ENCODE assay signal across 9 cellular contexts in genomic region chr11:106087815-106088435, GRCh38. TPM values are rescaled to one million over a fixed set of nuclear protein-coding genes. Genes with fewer than 3 reads are reported as not detected.
DNase-seq lines count a peak whose midpoint lies in the region; ATAC-seq, FAIRE-seq and TF ChIP-seq lines count a peak whose summit lies in the region.
"Had no signal": no experiment of that assay in that cellular context is flagged by ENCODE, and none has a peak within 500 bp of the region (broad histone marks: within the 10 kb centered on the region; RNA-seq: fewer than 3 reads in every experiment).

No MANE protein-coding gene starts in this region.

- DNase-seq in CD1c-positive myeloid dendritic cell (ENCODE audit: extremely low spot score) (peak; percentile 60), GM19239 (ENCODE audit: insufficient read length, low spot score) (no peak), NCI-H1694 treated with DMSO at 0.1 percent for 48 hours (lab: John Stamatoyannopoulos, UW) (peak; percentile 22), mucosa of gallbladder (ENCODE audit: low spot score) (peak; percentile 42), type B pancreatic cell (ENCODE audit: extremely low spot score, unreplicated experiment) (no peak)
- DNase-seq in activated CD4-positive, alpha-beta T cell treated with anti-CD3 and anti-CD28 coated beads for 4 hours = peak; percentile 18 to 33

- peaks cover 27% of the 10 kb centered on the region for H3K4me1 Mint-ChIP-seq in type B pancreatic cell (ENCODE audit: unreplicated experiment)
- peaks cover 40% of the 10 kb centered on the region for H3K4me1 Mint-ChIP-seq in activated T-helper 17 cell treated with anti-CD3 and anti-CD28 coated beads, Interleukin-2, amount 50 U/mL, for 72 hours

- H3K4me3 Mint-ChIP-seq in type B pancreatic cell = peak overlapping the region; percentile 48
- H3K4me3 Mint-ChIP-seq in activated T-helper 17 cell treated with anti-CD3 and anti-CD28 coated beads, Interleukin-2, amount 50 U/mL, for 72 hours = no peak overlapping the region

- ATAC-seq in activated T-helper 17 cell treated with anti-CD3 and anti-CD28 coated beads, Interleukin-2, amount 50 U/mL, for 72 hours (replicated peaks) = no peak

- H3K9ac ChIP-seq in endocrine pancreas (ENCODE audit: control insufficient read depth, insufficient read depth, low read length) = no peak overlapping the region

- peaks cover 36% of the 10 kb centered on the region for H3K4me1 ChIP-seq in endocrine pancreas (ENCODE audit: control insufficient read depth, insufficient read depth, low read length)

- H3K36me3 Mint-ChIP-seq in type B pancreatic cell = peaks cover 51% of the 10 kb centered on the region
- H3K36me3 Mint-ChIP-seq in activated T-helper 17 cell treated with anti-CD3 and anti-CD28 coated beads, Interleukin-2, amount 50 U/mL, for 72 hours (ENCODE audit: low read depth) = peaks cover 74% of the 10 kb centered on the region

- peak; percentile 68 for FAIRE-seq in GM19239 (lab: Jason Lieb, UNC)

- H3K9me3 ChIP-seq in endocrine pancreas (ENCODE audit: control insufficient read depth, low read length) = no peaks in the 10 kb centered on the region
- H3K9me3 ChIP-seq: SJCRH30 had no signal

- H3K4me3 ChIP-seq in endocrine pancreas (ENCODE audit: control insufficient read depth, insufficient read depth, low read length) = peak overlapping the region; percentile 75
- H3K4me3 ChIP-seq: SJCRH30 had no signal

- no peaks in the 10 kb centered on the region for H3K27me3 Mint-ChIP-seq in type B pancreatic cell
- H3K27me3 Mint-ChIP-seq in activated T-helper 17 cell treated with anti-CD3 and anti-CD28 coated beads, Interleukin-2, amount 50 U/mL, for 72 hours = no peaks in the 10 kb centered on the region

- H3K36me3 ChIP-seq in endocrine pancreas (ENCODE audit: control insufficient read depth, insufficient read depth, low read length) = peaks cover 2% of the 10 kb centered on the region

- peak overlapping the region; percentile 11 for H3K27ac Mint-ChIP-seq in type B pancreatic cell
- H3K27ac Mint-ChIP-seq in activated T-helper 17 cell treated with anti-CD3 and anti-CD28 coated beads, Interleukin-2, amount 50 U/mL, for 72 hours = no peak overlapping the region

- H3K9me3 Mint-ChIP-seq in type B pancreatic cell = no peaks in the 10 kb centered on the region
- H3K9me3 Mint-ChIP-seq in activated T-helper 17 cell treated with anti-CD3 and anti-CD28 coated beads, Interleukin-2, amount 50 U/mL, for 72 hours = no peaks in the 10 kb centered on the region

- peak; percentile 91 for TF ChIP-seq CTCF in type B pancreatic cell (conservative IDR thresholded peaks at IDR 0.05)

- no peaks in the 10 kb centered on the region for H3K27me3 ChIP-seq in endocrine pancreas (ENCODE audit: control insufficient read depth, insufficient read depth, low read length)
- H3K27me3 ChIP-seq: SJCRH30 had no signal

RNA-seq across cellular contexts. Expression of gene AASDHPPT, which starts 10.5 kb away (rescaled TPM):
- total RNA-seq in mucosa of gallbladder (26.9 TPM), type B pancreatic cell (ENCODE audit: low replicate concordance) (46.0 and 54.0 TPM in 2 replicates)
- total RNA-seq in activated T-helper 17 cell treated with anti-CD3 and anti-CD28 coated beads, Interleukin-2, amount 50 U/mL, for 72 hours = 10 to 100 TPM; 24.0 to 37.0 TPM

RNA-seq across cellular contexts. Expression of gene KBTBD3, which starts 10.8 kb away (rescaled TPM):
- total RNA-seq in mucosa of gallbladder = 10.8 TPM
- 2.9 and 8.6 TPM in 2 replicates for total RNA-seq in type B pancreatic cell (ENCODE audit: low replicate concordance)
- total RNA-seq in activated T-helper 17 cell treated with anti-CD3 and anti-CD28 coated beads, Interleukin-2, amount 50 U/mL, for 72 hours = 10 to 100 TPM in 1 of 2 donors, 1 to 10 TPM in 1; 6.0 to 14.3 TPM

Comparison
In these comparisons a context has a peak if more than half of its experiments do, and no peak if none do; other contexts are left out.
1. DNase-seq: peak in CD1c-positive myeloid dendritic cell (single experiment), NCI-H1694 treated with DMSO at 0.1 percent for 48 hours (single experiment), activated CD4-positive, alpha-beta T cell treated with anti-CD3 and anti-CD28 coated beads for 4 hours (2 of 2) and mucosa of gallbladder (single experiment); none in GM19239 (single experiment) and type B pancreatic cell (single experiment).